18 cellular contexts compared by ENCODE assay signal in the genomic region with DNA sequence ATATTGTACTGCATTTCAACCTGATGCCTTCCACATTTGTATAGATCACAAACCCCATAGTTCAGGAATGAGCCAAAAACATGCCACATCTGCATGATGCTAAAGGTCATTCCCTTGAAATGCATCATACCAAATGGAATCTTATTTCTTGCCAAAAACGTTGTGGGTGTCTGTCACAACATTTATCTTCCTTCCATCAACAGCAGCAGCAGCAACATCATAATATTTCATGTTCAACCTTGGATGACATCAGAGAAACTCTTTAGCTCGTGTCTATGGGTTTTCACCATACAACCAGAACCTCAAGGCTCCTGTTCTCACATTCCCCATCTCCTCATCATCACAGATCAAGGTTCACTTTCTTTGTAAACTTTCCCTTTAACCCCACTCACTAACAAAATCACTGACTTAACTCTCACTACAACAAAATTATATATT.
A peak's percentile ranks its signal among the peaks of the same experiment; 100 is the strongest.
DNase-seq lines count a peak whose midpoint lies in the region; ATAC-seq, FAIRE-seq and TF ChIP-seq lines count a peak whose summit lies in the region.
"Had no signal": no experiment of that assay in that cellular context is flagged by ENCODE, and none has a peak within 500 bp of the region (broad histone marks: within the 10 kb centered on the region; RNA-seq: fewer than 3 reads in every experiment).

No MANE protein-coding gene starts in this region.

- no peak for TF ChIP-seq POLR2A in right lobe of liver (IDR thresholded peaks at IDR 0.05)

- no peaks in the 10 kb centered on the region for H3K9me3 ChIP-seq in right lobe of liver
- peaks cover 0 to 19% (median 9%) of the 10 kb centered on the region in 11 donors for H3K9me3 ChIP-seq in heart right ventricle
- H3K9me3 ChIP-seq: transverse colon had no signal

- 0% methylated on average over 2 of the region's 2 CpGs for WGBS in right lobe of liver (ENCODE audit: insufficient coverage, low coverage, low lambda C conversion rate, missing lambda C conversion rate)
- 42 to 51% methylated on average over 2 of the region's 2 CpGs for WGBS in heart right ventricle, 2 donors

- ATAC-seq in right lobe of liver (peak; percentile 29 to 73 (median 56)), HG03139 (IDR thresholded peaks at IDR 0.05; ENCODE audit: unreplicated experiment) (no peak), heart right ventricle (no peak)

- intact Hi-C loops in right lobe of liver (cut with DNase I): no loop called here
- intact Hi-C loops in heart right ventricle (cut with DNase I): no loop called here

- H3K4me3 ChIP-seq in bronchial epithelial cell (ENCODE audit: low read depth, low read length) (no peak overlapping the region), right lobe of liver (no peak overlapping the region), heart right ventricle (no peak overlapping the region)
- H3K4me3 ChIP-seq: transverse colon had no signal

- DNase-seq in AG09319 (ENCODE audit: extremely low read depth, low read depth) (peak; percentile 57), HTR-8/SVneo (ENCODE audit: insufficient read length, low spot score) (peak; percentile 8), bronchial epithelial cell (ENCODE audit: low read depth) (peak; percentile 36), right lobe of liver (no peak), NCI-H1417 treated with DMSO at 0.1 percent for 48 hours (lab: John Stamatoyannopoulos, UW) (no peak), heart right ventricle (no peak)
- DNase-seq in activated T-cell treated with anti-CD3 and anti-CD28 coated beads, Interleukin-2, amount 50 U/mL, for 48 hours: no peak
- DNase-seq: activated CD4-positive, CD25-positive, alpha-beta regulatory T cell; activated CD8-positive, alpha-beta memory T cell treated with anti-CD3 and anti-CD28 coated beads, Interleukin-2, amount 50 U/mL, for 48 hours; activated naive CD8-positive, alpha-beta T cell treated with anti-CD3 and anti-CD28 coated beads, Interleukin-2, amount 10 ng/mL, durations not matched to agents 7 days and 5 days; GDM1; kidney; NCI-H1092 treated with DMSO at 0.1 percent for 48 hours; NCI-H2227 treated with DMSO at 0.1 percent for 48 hours; stimulated activated CD4-positive, alpha-beta T cell treated with anti-CD3 and anti-CD28 coated beads, Interleukin-1b, Interleukin-23, amount 100 ng/mL, for 48 hours; stimulated activated CD8-positive, alpha-beta memory T cell treated with anti-CD3 and anti-CD28 coated beads, Interleukin-4, amount 100 ng/mL, for 48 hours; transverse colon had no signal

- H3K27me3 ChIP-seq in bronchial epithelial cell (ENCODE audit: control insufficient read depth, insufficient read depth, low read length) (no peaks in the 10 kb centered on the region), right lobe of liver (no peaks in the 10 kb centered on the region), heart right ventricle (no peaks in the 10 kb centered on the region)
- H3K27me3 ChIP-seq: transverse colon had no signal

- H3K36me3 ChIP-seq in bronchial epithelial cell (ENCODE audit: control insufficient read depth, insufficient read depth, low read length): no peaks in the 10 kb centered on the region
- no peaks in the 10 kb centered on the region for H3K36me3 ChIP-seq in right lobe of liver
- no peaks in the 10 kb centered on the region for H3K36me3 ChIP-seq in heart right ventricle
- H3K36me3 ChIP-seq: transverse colon had no signal

- TF ChIP-seq CTCF in AG09319 (IDR thresholded peaks at IDR 0.05; ENCODE audit: low read depth, low read length) (no peak), bronchial epithelial cell (IDR thresholded peaks at IDR 0.05; ENCODE audit: insufficient read depth, low read length, severe bottlenecking) (no peak), right lobe of liver (IDR thresholded peaks at IDR 0.05) (no peak), heart right ventricle (IDR thresholded peaks at IDR 0.05) (no peak)

- FAIRE-seq in HTR-8/SVneo (lab: Jason Lieb, UNC) (no peak), bronchial epithelial cell (lab: Jason Lieb, UNC) (peak; percentile 28)
- FAIRE-seq: kidney had no signal

- H3K27ac ChIP-seq in right lobe of liver: peak overlapping the region in 1 of 3 donors; percentile 4
- no peak overlapping the region for H3K27ac ChIP-seq in heart right ventricle
- H3K27ac ChIP-seq: transverse colon had no signal

- H3K4me1 ChIP-seq in right lobe of liver (no peaks in the 10 kb centered on the region), heart right ventricle (peaks cover 0 to 12% (median 0%) of the 10 kb centered on the region in 9 donors)
- H3K4me1 ChIP-seq: transverse colon had no signal

Comparison
In these comparisons a context has a peak if more than half of its experiments do, and no peak if none do; other contexts are left out.
1. DNase-seq: peak in AG09319 (single experiment), HTR-8/SVneo (single experiment) and bronchial epithelial cell (single experiment); none in right lobe of liver (0 of 3), NCI-H1417 treated with DMSO at 0.1 percent for 48 hours (single experiment), activated T-cell treated with anti-CD3 and anti-CD28 coated beads, Interleukin-2, amount 50 U/mL, for 48 hours (0 of 2) and heart right ventricle (0 of 2).
2. ATAC-seq: peak in right lobe of liver (4 of 4); none in HG03139 (single experiment) and heart right ventricle (0 of 8).